In the genomic region with DNA sequence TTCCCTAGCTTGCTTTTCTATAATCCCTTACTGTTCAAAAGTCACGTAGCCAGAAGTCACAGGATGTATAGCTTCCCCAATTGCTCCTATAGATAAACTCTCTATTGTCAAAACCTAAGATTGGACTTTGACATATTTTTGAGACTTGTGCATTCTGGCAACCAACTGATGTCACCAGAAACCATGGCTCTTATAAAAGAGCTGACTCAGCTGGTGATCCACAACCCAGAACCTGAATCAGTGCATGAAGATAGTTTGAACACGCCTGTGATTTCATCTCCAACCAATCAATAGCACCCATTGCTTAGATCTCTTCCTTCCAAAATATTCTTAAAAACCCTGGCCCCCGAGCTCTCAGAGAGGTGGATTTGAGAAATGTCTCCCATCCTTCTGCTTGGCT, we compare ENCODE assay signal across 36 cellular contexts.
"Had no signal": no experiment of that assay in that cellular context is flagged by ENCODE, and none has a peak within 500 bp of the region (broad histone marks: within the 10 kb centered on the region; RNA-seq: fewer than 3 reads in every experiment).

No MANE protein-coding gene starts in this region.

- FAIRE-seq: astrocyte, TTC549 had no signal

- H3K9me3 ChIP-seq: adrenal gland, body of pancreas had no signal

- H3K27me3 ChIP-seq: adrenal gland, body of pancreas, brain microvascular endothelial cell, breast epithelium, cardiac muscle cell had no signal

- H3K27ac ChIP-seq: adrenal gland, body of pancreas, brain microvascular endothelial cell, breast epithelium, cardiac muscle cell, VCaP had no signal

- ATAC-seq: activated CD8-positive, alpha-beta T cell treated with anti-CD3 and anti-CD28 coated beads for 36 hours; activated naive CD4-positive, alpha-beta T cell treated with anti-CD3 and anti-CD28 coated beads, Interleukin-2, amount 50 U/mL, for 72 hours; activated T-cell treated with anti-CD3 and anti-CD28 coated beads, Interleukin-2, amount 50 U/mL, for 4 hours; activated T-cell treated with anti-CD3 and anti-CD28 coated beads, Interleukin-2, amount 50 U/mL, for 72 hours; activated T-helper 17 cell treated with anti-CD3 and anti-CD28 coated beads, Interleukin-2, amount 50 U/mL, for 72 hours; body of pancreas had no signal

- H3K4me1 ChIP-seq: adrenal gland, body of pancreas, breast epithelium had no signal

- H3K36me3 ChIP-seq: adrenal gland, brain microvascular endothelial cell, breast epithelium, cardiac muscle cell had no signal

- H3K4me3 ChIP-seq: adrenal gland, body of pancreas, breast epithelium, cardiac muscle cell had no signal

- DNase-seq: activated B cell treated with CpG ODN at 0.5 μM for 24 hours; activated CD4-positive, alpha-beta memory T cell treated with anti-CD3 and anti-CD28 coated beads for 36 hours; activated CD4-positive, alpha-beta T cell treated with anti-CD3 and anti-CD28 coated beads for 4 hours; activated CD4-positive, alpha-beta T cell treated with anti-CD3 and anti-CD28 coated beads, Interleukin-2, amount 10 ng/mL, durations not matched to agents 24 days and 14 days; activated CD4-positive, alpha-beta T cell treated with anti-CD3 and anti-CD28 coated beads, Interleukin-2, amount 50 U/mL, for 1 hour; activated CD4-positive, alpha-beta T cell treated with anti-CD3 and anti-CD28 coated beads, Interleukin-2, amount 50 U/mL, for 4 hours; activated CD4-positive, CD25-positive, alpha-beta regulatory T cell treated with anti-CD3 and anti-CD28 coated beads, Interleukin-2, amount 50 U/mL, for 72 hours; activated CD8-positive, alpha-beta memory T cell treated with anti-CD3 and anti-CD28 coated beads, Interleukin-2, amount 50 U/mL, for 4 hours; activated CD8-positive, alpha-beta T cell treated with anti-CD3 and anti-CD28 coated beads for 36 hours; activated effector memory CD4-positive, alpha-beta T cell treated with anti-CD3 and anti-CD28 coated beads, Interleukin-2, amount 50 U/mL, for 16 hours; activated gamma-delta T cell treated with Interleukin-2 at 50 U/mL for 16 hours; activated naive CD4-positive, alpha-beta T cell; activated naive CD4-positive, alpha-beta T cell treated with anti-CD3 and anti-CD28 coated beads for 36 hours; activated naive CD4-positive, alpha-beta T cell treated with anti-CD3 and anti-CD28 coated beads, Interleukin-2, amount 50 U/mL, for 16 hours; activated naive CD8-positive, alpha-beta T cell treated with anti-CD3 and anti-CD28 coated beads for 36 hours; activated T-cell treated with anti-CD3 and anti-CD28 coated beads for 4 hours; activated T-cell treated with anti-CD3 and anti-CD28 coated beads, Interleukin-2, amount 50 U/mL, for 1 hour; activated T-cell treated with anti-CD3 and anti-CD28 coated beads, Interleukin-2, amount 50 U/mL, for 4 hours; activated T-cell treated with anti-CD3 and anti-CD28 coated beads, Interleukin-2, amount 50 U/mL, for 72 hours; adrenal gland; amniotic stem cell; aorta; body of pancreas; brain microvascular endothelial cell; caudate nucleus; cerebellar nuclear complex; T-helper 1 cell; T-helper 2 cell; T-helper 9 cell had no signal
